ENCODE assay signal across 27 cellular contexts in the genomic region with DNA sequence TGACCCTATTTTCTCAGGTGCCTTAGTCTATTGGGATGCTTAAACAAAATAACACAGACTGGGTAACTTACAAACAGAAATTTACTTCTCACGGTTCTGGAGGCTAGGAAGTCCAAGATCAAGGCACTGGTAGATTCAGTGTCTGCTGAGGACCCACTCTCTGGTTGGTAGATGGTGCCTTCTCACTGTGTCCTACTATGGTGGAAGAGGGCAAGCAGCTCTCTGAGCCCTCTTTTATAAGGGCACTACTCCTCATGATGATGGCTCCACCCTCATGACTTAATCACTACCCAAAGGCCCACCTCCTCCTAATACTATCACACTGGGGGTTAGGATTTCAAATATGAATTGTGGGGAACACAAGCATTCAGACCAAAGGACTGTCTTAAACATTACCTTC. TPM values are rescaled to one million over a fixed set of nuclear protein-coding genes. Genes with fewer than 3 reads are reported as not detected.
DNase-seq lines count a peak whose midpoint lies in the region; ATAC-seq, FAIRE-seq and TF ChIP-seq lines count a peak whose summit lies in the region.
"Had no signal": no experiment of that assay in that cellular context is flagged by ENCODE, and none has a peak within 500 bp of the region (broad histone marks: within the 10 kb centered on the region; RNA-seq: fewer than 3 reads in every experiment).

No MANE protein-coding gene starts in this region.

- no peak overlapping the region for H4K8ac ChIP-seq in trophoblast cell (ENCODE audit: low read depth, low read length)

- peak overlapping the region; percentile 64 for H3K27ac ChIP-seq in BLaER1
- peak overlapping the region; percentile 50 for H3K27ac ChIP-seq in hepatocyte
- H3K27ac ChIP-seq in transverse colon = no peak overlapping the region
- H3K27ac ChIP-seq in trophoblast cell (ENCODE audit: low read depth, low read length) = no peak overlapping the region
- H3K27ac ChIP-seq: body of pancreas, KMS-11, left lung, psoas muscle, WERI-Rb-1 had no signal

- H3K9me3 ChIP-seq in BLaER1 (no peaks in the 10 kb centered on the region), hepatocyte (ENCODE audit: low read depth) (no peaks in the 10 kb centered on the region), transverse colon (no peaks in the 10 kb centered on the region), trophoblast cell (ENCODE audit: insufficient read depth, low read depth, low read length) (no peaks in the 10 kb centered on the region)
- H3K9me3 ChIP-seq: adrenal gland, BE2C, body of pancreas, left lung, psoas muscle had no signal

- H3K23ac ChIP-seq in trophoblast cell (ENCODE audit: low read length) = no peak overlapping the region

- no peaks in the 10 kb centered on the region for H3K9me2 ChIP-seq in hepatocyte (replicated peaks; ENCODE audit: insufficient read depth)

- H4K91ac ChIP-seq in trophoblast cell (ENCODE audit: low read depth, low read length) = no peak overlapping the region

- H3K4me1 ChIP-seq in BLaER1 = peaks cover 76% of the 10 kb centered on the region
- H3K4me1 ChIP-seq in hepatocyte (ENCODE audit: insufficient read depth) = peaks cover 19% of the 10 kb centered on the region
- H3K4me1 ChIP-seq in transverse colon = peaks cover 6 to 56% (median 23%) of the 10 kb centered on the region in 4 donors
- no peaks in the 10 kb centered on the region for H3K4me1 ChIP-seq in trophoblast cell (ENCODE audit: control insufficient read depth in 1 of 2, insufficient read depth in 2 of 2, low read length in 2 of 2)
- H3K4me1 ChIP-seq: BE2C, psoas muscle had no signal

- DNase-seq in GM12892 (ENCODE audit: insufficient read length) (no peak), NAMALWA (ENCODE audit: low spot score) (peak; percentile 80), hepatocyte (ENCODE audit: low spot score) (no peak), transverse colon (no peak), HT-29 (ENCODE audit: low spot score) (no peak), trophoblast cell (no peak)
- DNase-seq: activated CD4-positive, alpha-beta T cell treated with anti-CD3 and anti-CD28 coated beads, Interleukin-2, amount 50 U/mL, for 1 hour; activated CD8-positive, alpha-beta memory T cell treated with anti-CD3 and anti-CD28 coated beads, Interleukin-2, amount 10 ng/mL, durations not matched to agents 7 days and 5 days; activated naive CD4-positive, alpha-beta T cell; activated T-cell treated with anti-CD3 and anti-CD28 coated beads, Interleukin-2, amount 50 U/mL, for 48 hours; adrenal gland; BE2C; body of pancreas; COR-L47; dermis blood vessel endothelial cell; H7; left lung; mesendoderm; NCI-H1436 treated with DMSO at 0.1 percent for 48 hours; NCI-H446 treated with DMSO at 0.1 percent for 48 hours; PC-3; psoas muscle; Right ventricle myocardium superior; WERI-Rb-1 had no signal

- ATAC-seq in HG02884 (IDR thresholded peaks at IDR 0.05; ENCODE audit: unreplicated experiment) = no peak
- ATAC-seq: activated CD8-positive, alpha-beta memory T cell treated with anti-CD3 and anti-CD28 coated beads, Interleukin-2, amount 10 ng/mL, durations not matched to agents 7 days and 5 days; body of pancreas; left lung; PC-3; psoas muscle had no signal

- no peak overlapping the region for H3K14ac ChIP-seq in trophoblast cell (ENCODE audit: low read length)

- no peak for FAIRE-seq in GM12892 (lab: Jason Lieb, UNC)

- H3K4ac ChIP-seq in trophoblast cell (ENCODE audit: low read depth, low read length) = no peak overlapping the region

- no peak for TF ChIP-seq EP300 in transverse colon (IDR thresholded peaks at IDR 0.05; ENCODE audit: low read depth)

- in situ Hi-C loops in transverse colon (cut with MboI; ENCODE audit: low pct_ligation_motif_present in 1 of 4, low pct_unique_long_range_greater_than_20kb in 1 of 4, low sequenced_read_pairs in 3 of 4) = no loop called here

- H2AFZ ChIP-seq in hepatocyte = no peak overlapping the region
- H2AFZ ChIP-seq in trophoblast cell (ENCODE audit: insufficient read depth, low read length, poor library complexity) = no peak overlapping the region

- H3K18ac ChIP-seq in trophoblast cell (ENCODE audit: low read length) = no peak overlapping the region

- WGBS in hepatocyte (ENCODE audit: low lambda C conversion rate, missing lambda C conversion rate) = 100% methylated on average over 1 of the region's 1 CpG
- 79% methylated on average over 1 of the region's 1 CpG; no CpG with 5 or more reads in 1 of the 2 donors for WGBS in transverse colon (ENCODE audit: low coverage in 1 of 2), 2 donors
- WGBS in trophoblast cell (ENCODE audit: extremely low coverage, insufficient coverage, insufficient read length) = no CpG with 5 or more reads among the region's 1 CpG

- peaks cover 73% of the 10 kb centered on the region for H3K79me2 ChIP-seq in hepatocyte
- H3K79me2 ChIP-seq in trophoblast cell (ENCODE audit: control insufficient read depth, insufficient read depth, low read length, poor library complexity) = no peaks in the 10 kb centered on the region

- H3K4me2 ChIP-seq in BLaER1 = peak overlapping the region; percentile 75
- no peak overlapping the region for H3K4me2 ChIP-seq in hepatocyte
- no peak overlapping the region for H3K4me2 ChIP-seq in trophoblast cell (ENCODE audit: low read length)
- H3K4me2 ChIP-seq: KMS-11 had no signal

- H2AK5ac ChIP-seq in trophoblast cell (ENCODE audit: low read length) = no peak overlapping the region

- H2BK120ac ChIP-seq in trophoblast cell (ENCODE audit: insufficient read depth, low read length, poor library complexity) = no peak overlapping the region

- H3K36me3 ChIP-seq in BLaER1 (no peaks in the 10 kb centered on the region), hepatocyte (replicated peaks; ENCODE audit: insufficient read depth, low read depth) (no peaks in the 10 kb centered on the region), transverse colon (no peaks in the 10 kb centered on the region), trophoblast cell (ENCODE audit: control insufficient read depth in 1 of 2, insufficient read depth in 2 of 2, low read length in 2 of 2) (peaks cover 0 to 2% of the 10 kb centered on the region in 2 experiments)
- H3K36me3 ChIP-seq: BE2C, WERI-Rb-1 had no signal

- intact Hi-C loops in transverse colon (cut with DNase I; ENCODE audit: low total_unique reads) = no loop called here

- no peak overlapping the region for H4K12ac ChIP-seq in trophoblast cell (ENCODE audit: low read depth, low read length)

- no peaks in the 10 kb centered on the region for H4K20me1 ChIP-seq in BLaER1
- no peaks in the 10 kb centered on the region for H4K20me1 ChIP-seq in hepatocyte (ENCODE audit: insufficient read depth, poor library complexity, severe bottlenecking)

- H3K9ac ChIP-seq in BLaER1 (no peak overlapping the region), trophoblast cell (ENCODE audit: low read length) (no peak overlapping the region)
- H3K9ac ChIP-seq: KMS-11 had no signal

- H3K27me3 ChIP-seq in BLaER1 = no peaks in the 10 kb centered on the region
- H3K27me3 ChIP-seq in hepatocyte = no peaks in the 10 kb centered on the region
- no peaks in the 10 kb centered on the region for H3K27me3 ChIP-seq in transverse colon
- H3K27me3 ChIP-seq in trophoblast cell (ENCODE audit: insufficient read depth, low read length) = no peaks in the 10 kb centered on the region
- H3K27me3 ChIP-seq: adrenal gland, BE2C, body of pancreas, left lung had no signal

- no peak for TF ChIP-seq CTCF in hepatocyte (IDR thresholded peaks at IDR 0.05; ENCODE audit: poor library complexity)
- no peak for TF ChIP-seq CTCF in transverse colon (IDR thresholded peaks at IDR 0.05)

- H3K4me3 ChIP-seq in BLaER1 (no peak overlapping the region), hepatocyte (no peak overlapping the region), transverse colon (no peak overlapping the region), trophoblast cell (ENCODE audit: low read depth, low read length) (no peak overlapping the region)
- H3K4me3 ChIP-seq: adrenal gland, body of pancreas, left lung, psoas muscle had no signal

- no peak overlapping the region for H2BK12ac ChIP-seq in trophoblast cell (ENCODE audit: low read length)

- peak; percentile 90 for TF ChIP-seq POLR2A in GM12892 (IDR thresholded peaks at IDR 0.05; ENCODE audit: low read depth, low read length)
- no peak for TF ChIP-seq POLR2A in transverse colon (IDR thresholded peaks at IDR 0.05)

- H2BK5ac ChIP-seq in trophoblast cell (ENCODE audit: low read depth, low read length, poor library complexity) = no peak overlapping the region

- H3K79me1 ChIP-seq in trophoblast cell (ENCODE audit: low read length) = no peaks in the 10 kb centered on the region

RNA-seq across cellular contexts. Expression of gene SMIM14, which starts 11.8 kb away (rescaled TPM):
- polyA plus RNA-seq in GM12892 (2012; ENCODE audit: missing spikeins) = 80.8 TPM
- 69.6 and 98.6 TPM in 2 replicates for total RNA-seq in hepatocyte
- polyA plus RNA-seq in hepatocyte = 89.5 and 124 TPM in 2 replicates
- total RNA-seq in transverse colon = 100 to 1,000 TPM in 1 of 4 donors, 10 to 100 TPM in 3; 23.1 to 103 (median 72.4) TPM
- 5.4 and 12.1 TPM in 2 replicates for total RNA-seq in HT-29 (2014; rRNA removed; shearing (Covaris generic))
- polyA plus RNA-seq in trophoblast cell (2013) = 16.4 and 16.6 TPM in 2 replicates

Comparison
In these comparisons a context has a peak if more than half of its experiments do, and no peak if none do; other contexts are left out.
1. H3K27ac ChIP-seq: peak in BLaER1 (single experiment) and hepatocyte (single experiment); none in transverse colon (0 of 4) and trophoblast cell (single experiment).